Comparison of ENCODE assay signal across 19 cellular contexts in genomic region chr2:98085649-98086048, GRCh38. TPM values are rescaled to one million over a fixed set of nuclear protein-coding genes. Genes with fewer than 3 reads are reported as not detected.
DNase-seq lines count a peak whose midpoint lies in the region; ATAC-seq, FAIRE-seq and TF ChIP-seq lines count a peak whose summit lies in the region.
"Had no signal": no experiment of that assay in that cellular context is flagged by ENCODE, and none has a peak within 500 bp of the region (broad histone marks: within the 10 kb centered on the region; RNA-seq: fewer than 3 reads in every experiment).

No MANE protein-coding gene starts in this region.

- H2AFZ ChIP-seq in OCI-LY7 (ENCODE audit: low read length) (no peak overlapping the region), neuronal stem cell (ENCODE audit: low read length) (no peak overlapping the region)

- CTCF ChIA-PET in OCI-LY7 (lab: Charles Lee; ENCODE audit: unreplicated experiment) = no interaction called here
- CTCF ChIA-PET in activated CD4-positive, alpha-beta T cell treated with anti-CD3 and anti-CD28 coated beads for 36 hours (lab: Charles Lee) = interaction anchor here (0.6 kb wide), 1 partner anchor 59 kb away, joined by 3 read pairs; no protein-coding TSS in a partner anchor

- H3K27ac Mint-ChIP-seq in activated CD4-positive, alpha-beta T cell treated with anti-CD3 and anti-CD28 coated beads for 36 hours = no peak overlapping the region
- H3K27ac Mint-ChIP-seq in endothelial cell (ENCODE audit: unreplicated experiment) = no peak overlapping the region
- H3K27ac Mint-ChIP-seq: T-cell had no signal

- H2BK12ac ChIP-seq in neuronal stem cell (ENCODE audit: low read length) = no peak overlapping the region

- H3K9me2 ChIP-seq in OCI-LY7 (ENCODE audit: insufficient read depth, low read length) = no peaks in the 10 kb centered on the region

- no peak overlapping the region for H2BK120ac ChIP-seq in neuronal stem cell (ENCODE audit: low read depth, low read length)

- peak overlapping the region; percentile 89 for H4K91ac ChIP-seq in neuronal stem cell (ENCODE audit: low read depth, low read length, poor library complexity)

- peaks cover 5 to 49% (median 24%) of the 10 kb centered on the region in 3 experiments for H3K27me3 ChIP-seq in neuronal stem cell (ENCODE audit: control insufficient read depth in 3 of 3, insufficient read depth in 3 of 3, low read depth in 1 of 3, low read length in 3 of 3)
- H3K27me3 ChIP-seq in testis = no peaks in the 10 kb centered on the region
- no peaks in the 10 kb centered on the region for H3K27me3 ChIP-seq in right atrium auricular region
- H3K27me3 ChIP-seq: sigmoid colon had no signal

- H3K9me3 Mint-ChIP-seq in activated CD4-positive, alpha-beta T cell treated with anti-CD3 and anti-CD28 coated beads for 36 hours (ENCODE audit: low read depth) = no peaks in the 10 kb centered on the region
- H3K9me3 Mint-ChIP-seq in endothelial cell (ENCODE audit: unreplicated experiment) = no peaks in the 10 kb centered on the region
- H3K9me3 Mint-ChIP-seq: T-cell had no signal

- H3K27ac ChIP-seq in OCI-LY7 (ENCODE audit: low read depth, low read length, poor library complexity, severe bottlenecking) = no peak overlapping the region
- H3K27ac ChIP-seq in neuronal stem cell (replicated peaks; ENCODE audit: low read length) = no peak overlapping the region
- no peak overlapping the region for H3K27ac ChIP-seq in testis
- H3K27ac ChIP-seq in right atrium auricular region = no peak overlapping the region
- H3K27ac ChIP-seq: sigmoid colon had no signal

- H3K4me2 ChIP-seq in OCI-LY7 (ENCODE audit: low read length) (peak overlapping the region; percentile 87), neuronal stem cell (ENCODE audit: insufficient read depth, low read length, poor library complexity, severe bottlenecking) (no peak overlapping the region)

- H3K18ac ChIP-seq in neuronal stem cell (ENCODE audit: low read length) = no peak overlapping the region

- H3K4me3 ChIP-seq in OCI-LY7 (ENCODE audit: low read depth, low read length, poor library complexity, severe bottlenecking) (no peak overlapping the region), neuronal stem cell (ENCODE audit: low read length in 2 of 2) (no peak overlapping the region), testis (no peak overlapping the region), right atrium auricular region (no peak overlapping the region)
- H3K4me3 ChIP-seq: K562 had no signal

- TF ChIP-seq CTCF in OCI-LY7 (conservative IDR thresholded peaks at IDR 0.05; ENCODE audit: low read length) = no peak
- TF ChIP-seq CTCF in endothelial cell (IDR thresholded peaks at IDR 0.05; ENCODE audit: unreplicated experiment) = no peak
- no peak for TF ChIP-seq CTCF in testis (IDR thresholded peaks at IDR 0.05)
- no peak for TF ChIP-seq CTCF in right atrium auricular region (IDR thresholded peaks at IDR 0.05)

- BruUV-seq in OCI-LY7 (replicated peaks; lab: Mats Ljungman, UMichigan) = no TSS peak

- intact Hi-C loops in OCI-LY7 (cut with micrococcal nuclease; ENCODE audit: unreplicated experiment) (loop anchor here (1.0 to 10.0 kb wide), 4 partner anchors 59 to 151 kb away; no protein-coding TSS in a partner anchor), left colon (cut with DNase I, micrococcal nuclease) (no loop called here), testis (cut with DNase I; ENCODE audit: low total_unique reads) (no loop called here)
- intact Hi-C loops in activated CD4-positive, alpha-beta T cell treated with anti-CD3 and anti-CD28 coated beads for 36 hours (cut with DNase I, micrococcal nuclease) = loop anchor here in 1 of 2 experiments (2.0 kb wide), 1 partner anchor 91 kb away; the partner anchor contains the start of gene TMEM131

- no peak overlapping the region for H2BK15ac ChIP-seq in neuronal stem cell (ENCODE audit: low read length)

- H3K4ac ChIP-seq in neuronal stem cell (ENCODE audit: low read length) = no peak overlapping the region

- no peaks in the 10 kb centered on the region for H3K79me2 ChIP-seq in OCI-LY7 (ENCODE audit: insufficient read depth, low read depth, low read length)

- POLR2A ChIA-PET in OCI-LY7 (lab: Charles Lee) = interaction anchor here (0.7 to 1.5 kb wide), 3 partner anchors 12 to 323 kb away, joined by 3 to 6 read pairs (median 3); no protein-coding TSS in a partner anchor
- POLR2A ChIA-PET in activated CD4-positive, alpha-beta T cell treated with anti-CD3 and anti-CD28 coated beads for 36 hours (lab: Charles Lee) = no interaction called here

- no peak overlapping the region for H3K4me3 Mint-ChIP-seq in activated CD4-positive, alpha-beta T cell treated with anti-CD3 and anti-CD28 coated beads for 36 hours
- H3K4me3 Mint-ChIP-seq in endothelial cell (ENCODE audit: unreplicated experiment) = no peak overlapping the region

- H3K14ac ChIP-seq in neuronal stem cell (ENCODE audit: low read length) = no peak overlapping the region

- H2BK5ac ChIP-seq in neuronal stem cell (ENCODE audit: low read length) = no peak overlapping the region

- H3K79me1 ChIP-seq in neuronal stem cell (ENCODE audit: low read depth, low read length) = no peaks in the 10 kb centered on the region

- H4K8ac ChIP-seq in neuronal stem cell (ENCODE audit: low read depth, low read length) = no peak overlapping the region

- H3K23ac ChIP-seq in neuronal stem cell (ENCODE audit: low read depth, low read length, poor library complexity) = peak overlapping the region; percentile 75

- H3K36me3 ChIP-seq in OCI-LY7 (ENCODE audit: insufficient read depth, low read length) = no peaks in the 10 kb centered on the region
- no peaks in the 10 kb centered on the region for H3K36me3 ChIP-seq in neuronal stem cell (replicated peaks in 1 of 2; ENCODE audit: control insufficient read depth in 2 of 2, insufficient read depth in 2 of 2, low read length in 2 of 2)
- no peaks in the 10 kb centered on the region for H3K36me3 ChIP-seq in testis (ENCODE audit: low read depth, missing control alignments)
- H3K36me3 ChIP-seq in right atrium auricular region = no peaks in the 10 kb centered on the region
- H3K36me3 ChIP-seq: sigmoid colon had no signal

- H3K9me3 ChIP-seq in OCI-LY7 (ENCODE audit: low read length) (no peaks in the 10 kb centered on the region), neuronal stem cell (replicated peaks in 1 of 2; ENCODE audit: control insufficient read depth in 2 of 2, insufficient read depth in 1 of 2, low read depth in 1 of 2, low read length in 2 of 2) (peaks cover 0 to 5% of the 10 kb centered on the region in 2 donors), testis (no peaks in the 10 kb centered on the region), right atrium auricular region (no peaks in the 10 kb centered on the region)
- H3K9me3 ChIP-seq: sigmoid colon had no signal

- no peak overlapping the region for H2AK5ac ChIP-seq in neuronal stem cell (ENCODE audit: low read depth, low read length)

- no peaks in the 10 kb centered on the region for H3K36me3 Mint-ChIP-seq in activated CD4-positive, alpha-beta T cell treated with anti-CD3 and anti-CD28 coated beads for 36 hours (ENCODE audit: low read depth)
- no peaks in the 10 kb centered on the region for H3K36me3 Mint-ChIP-seq in endothelial cell (ENCODE audit: low read depth, unreplicated experiment)
- H3K36me3 Mint-ChIP-seq: CD8-positive, alpha-beta memory T cell; T-cell had no signal

- ATAC-seq in left colon = peak; percentile 55
- no peak for ATAC-seq in activated CD4-positive, alpha-beta T cell treated with anti-CD3 and anti-CD28 coated beads for 36 hours
- ATAC-seq: T-cell had no signal

- TF ChIP-seq POLR2A in GM12892 (IDR thresholded peaks at IDR 0.05; ENCODE audit: low read depth, low read length) = no peak
- no peak for TF ChIP-seq POLR2A in testis (IDR thresholded peaks at IDR 0.05)

- DNase-seq in GM12892 (ENCODE audit: insufficient read length) = no peak
- DNase-seq in OCI-LY7 (ENCODE audit: low spot score) = no peak
- DNase-seq in left colon = peak; percentile 57 to 78
- no peak for DNase-seq in neuronal stem cell (ENCODE audit: low spot score)
- DNase-seq in activated CD4-positive, alpha-beta T cell treated with anti-CD3 and anti-CD28 coated beads for 36 hours = no peak
- DNase-seq in endothelial cell (ENCODE audit: low spot score) = no peak
- DNase-seq in testis = no peak
- no peak for DNase-seq in right atrium auricular region (ENCODE audit: low spot score)
- DNase-seq: activated CD8-positive, alpha-beta memory T cell treated with anti-CD3 and anti-CD28 coated beads for 24 hours; CD8-positive, alpha-beta memory T cell; NCI-H446 treated with DMSO at 0.1 percent for 48 hours; SHP77; sigmoid colon; T-cell had no signal

- peaks cover 19% of the 10 kb centered on the region for H3K4me1 Mint-ChIP-seq in activated CD4-positive, alpha-beta T cell treated with anti-CD3 and anti-CD28 coated beads for 36 hours
- H3K4me1 Mint-ChIP-seq in endothelial cell (ENCODE audit: unreplicated experiment) = peaks cover 22% of the 10 kb centered on the region

- H3K9ac ChIP-seq in neuronal stem cell (ENCODE audit: low read depth, low read length, poor library complexity) = no peak overlapping the region

- H3K4me1 ChIP-seq in OCI-LY7 (ENCODE audit: insufficient read depth, low read length, poor library complexity, severe bottlenecking) = peaks cover 54% of the 10 kb centered on the region
- peaks cover 4 to 5% of the 10 kb centered on the region in 2 donors for H3K4me1 ChIP-seq in neuronal stem cell (ENCODE audit: control insufficient read depth in 2 of 2, insufficient read depth in 1 of 2, low read depth in 1 of 2, low read length in 2 of 2)
- no peaks in the 10 kb centered on the region for H3K4me1 ChIP-seq in testis
- H3K4me1 ChIP-seq in right atrium auricular region = peaks cover 0 to 14% of the 10 kb centered on the region in 2 donors

- no CpG with 5 or more reads among the region's 5 CpGs for WGBS in neuronal stem cell (ENCODE audit: extremely low coverage in 2 of 2, insufficient read length in 2 of 2, insufficient replicate concordance in 1 of 2), 2 donors
- 75 to 83% methylated on average over 5 of the region's 5 CpGs for WGBS in testis, 2 donors

- FAIRE-seq in GM12892 (lab: Jason Lieb, UNC) = peak; percentile 60
- FAIRE-seq: H54, islet of Langerhans, K562, urothelium cell line had no signal

- peaks cover 46% of the 10 kb centered on the region for H3K27me3 Mint-ChIP-seq in activated CD4-positive, alpha-beta T cell treated with anti-CD3 and anti-CD28 coated beads for 36 hours
- peaks cover 5% of the 10 kb centered on the region for H3K27me3 Mint-ChIP-seq in endothelial cell (ENCODE audit: unreplicated experiment)

- no peaks in the 10 kb centered on the region for H4K20me1 ChIP-seq in OCI-LY7 (ENCODE audit: insufficient read depth, low read length)

RNA-seq across cellular contexts. Expression of gene VWA3B, which starts 1.3 kb away (rescaled TPM):
- polyA plus RNA-seq in GM12892 (2012; ENCODE audit: missing spikeins) = not detected
- total RNA-seq in OCI-LY7 (2014; rRNA removed; shearing (Covaris generic)) = not detected in 2 replicates
- not detected in 2 replicates for total RNA-seq in OCI-LY7 (2022)
- 1 to 10 TPM; 2.9 to 3.9 TPM for total RNA-seq in left colon
- polyA plus RNA-seq in neuronal stem cell (2013, experiment 1 of 2) = 0.03 TPM
- 0.06 TPM for polyA plus RNA-seq in neuronal stem cell (2013, experiment 2 of 2)
- not detected for total RNA-seq in activated CD4-positive, alpha-beta T cell treated with anti-CD3 and anti-CD28 coated beads for 36 hours
- not detected for total RNA-seq in endothelial cell (ENCODE audit: unreplicated experiment)
- 10 to 100 TPM; 27.0 to 81.6 TPM for total RNA-seq in testis
- 118 TPM for polyA plus RNA-seq in testis (ENCODE audit: insufficient read depth, low read depth, low replicate concordance)
- not detected for total RNA-seq in right atrium auricular region
- total RNA-seq: CD8-positive, alpha-beta memory T cell; K562; lung microvascular endothelial cell; T-cell had no signal
- polyA plus RNA-seq: CD8-positive, alpha-beta memory T cell; K562 had no signal

Comparison
In these comparisons a context has a peak if more than half of its experiments do, and no peak if none do; other contexts are left out.
1. DNase-seq: peak in left colon (2 of 2); none in GM12892 (single experiment), OCI-LY7 (single experiment), neuronal stem cell (single experiment), activated CD4-positive, alpha-beta T cell treated with anti-CD3 and anti-CD28 coated beads for 36 hours (single experiment), endothelial cell (single experiment), testis (single experiment) and right atrium auricular region (single experiment).
2. RNA of gene VWA3B, which starts 1.3 kb away (total RNA-seq): 27.0 to 81.6 TPM in testis; 2.9 to 3.9 TPM in left colon, not detected in activated CD4-positive, alpha-beta T cell treated with anti-CD3 and anti-CD28 coated beads for 36 hours, not detected in endothelial cell (single experiment), not detected in right atrium auricular region and not detected in OCI-LY7; every median in the first group is over 4 times any median in the second.